ENCODE assay signal across 21 cellular contexts in the genomic region with DNA sequence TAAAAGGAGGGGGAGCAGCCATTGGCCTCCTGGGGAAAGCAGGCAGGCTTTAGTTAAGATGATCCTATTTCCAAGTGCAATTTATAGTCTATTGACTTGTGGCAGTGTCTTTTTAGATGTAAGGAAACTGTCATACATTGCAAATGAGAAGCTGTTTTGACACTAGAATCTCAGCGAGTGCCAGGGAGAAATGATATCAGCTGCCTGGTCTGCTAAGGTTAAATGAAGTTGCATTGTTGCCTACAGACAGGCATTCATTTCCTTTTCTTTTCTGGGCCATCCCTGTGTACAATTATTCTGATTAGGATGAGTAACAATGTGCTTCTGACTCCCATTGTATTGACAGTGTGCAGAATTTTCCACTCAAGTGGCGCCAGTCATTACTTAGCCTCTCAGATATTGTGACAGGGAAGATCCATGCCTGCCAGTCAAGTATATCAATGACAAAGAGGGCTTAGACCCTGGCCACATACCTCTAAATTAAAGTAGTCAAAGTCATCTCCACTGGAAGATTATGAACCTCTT.
"Had no signal": no experiment of that assay in that cellular context is flagged by ENCODE, and none has a peak within 500 bp of the region (broad histone marks: within the 10 kb centered on the region; RNA-seq: fewer than 3 reads in every experiment).

No MANE protein-coding gene starts in this region.

- DNase-seq: activated B cell treated with CpG ODN at 0.5 μM for 24 hours; activated CD4-positive, alpha-beta T cell treated with anti-CD3 and anti-CD28 coated beads for 48 hours; activated CD4-positive, alpha-beta T cell treated with anti-CD3 and anti-CD28 coated beads, Interleukin-2, amount 50 U/mL, for 1 hour; activated CD4-positive, alpha-beta T cell treated with anti-CD3 and anti-CD28 coated beads, Interleukin-2, amount 50 U/mL, for 48 hours; activated CD8-positive, alpha-beta memory T cell treated with anti-CD3 and anti-CD28 coated beads for 24 hours; activated CD8-positive, alpha-beta T cell treated with anti-CD3 and anti-CD28 coated beads for 36 hours; activated effector memory CD4-positive, alpha-beta T cell treated with Interleukin-2 at 50 U/mL for 16 hours; activated gamma-delta T cell treated with Interleukin-2 at 50 U/mL for 16 hours; activated naive CD4-positive, alpha-beta T cell treated with anti-CD3 and anti-CD28 coated beads, Interleukin-2, amount 50 U/mL, for 16 hours; activated naive CD4-positive, alpha-beta T cell treated with Interleukin-2 at 50 U/mL for 16 hours; activated T-cell treated with anti-CD3 and anti-CD28 coated beads, Interleukin-2, amount 50 U/mL, for 4 hours; amniotic stem cell; anterior cingulate cortex; brain microvascular endothelial cell; dorsolateral prefrontal cortex; effector memory CD4-positive, alpha-beta T cell; endodermal cell; foreskin fibroblast; head of caudate nucleus; T1000; WERI-Rb-1 had no signal
